ENCODE assay signal across 10 cellular contexts in genomic region chr2:134588556-134588955, GRCh38.
"Had no signal": no experiment of that assay in that cellular context is flagged by ENCODE, and none has a peak within 500 bp of the region (broad histone marks: within the 10 kb centered on the region; RNA-seq: fewer than 3 reads in every experiment).

No MANE protein-coding gene starts in this region.

- H3K27ac ChIP-seq: GM23248, HL-60 had no signal

- H3K4me3 Mint-ChIP-seq: HFFc6 had no signal

- DNase-seq: GM23248, GOT3, H7, HFFc6, IMR-90, KG1 had no signal

- H3K9ac ChIP-seq: GM23248 had no signal

- H3K4me3 ChIP-seq: GM23248, HAP-1, K562 had no signal

- ATAC-seq: HCT116, K562 had no signal

- H3K27ac Mint-ChIP-seq: HFFc6 had no signal

- H2AFZ ChIP-seq: GM23248 had no signal

- H3K36me3 ChIP-seq: HAP-1 had no signal
